Comparison of ENCODE assay signal across 11 cellular contexts in genomic region chr3:52005571-52005986, GRCh38. TPM values are rescaled to one million over a fixed set of nuclear protein-coding genes. Genes with fewer than 3 reads are reported as not detected.
A peak's percentile ranks its signal among the peaks of the same experiment; 100 is the strongest.
DNase-seq lines count a peak whose midpoint lies in the region; ATAC-seq and TF ChIP-seq lines count a peak whose summit lies in the region.
"Had no signal": no experiment of that assay in that cellular context is flagged by ENCODE, and none has a peak within 500 bp of the region (broad histone marks: within the 10 kb centered on the region; RNA-seq: fewer than 3 reads in every experiment).

No MANE protein-coding gene starts in this region.

- H3K36me3 ChIP-seq in thoracic aorta, result no peaks in the 10 kb centered on the region
- H3K36me3 ChIP-seq in MG63, result no peaks in the 10 kb centered on the region

- H3K27me3 ChIP-seq in thoracic aorta (replicated peaks; ENCODE audit: insufficient read depth) (no peaks in the 10 kb centered on the region), MG63 (no peaks in the 10 kb centered on the region)

- H3K9me3 ChIP-seq in thoracic aorta (no peaks in the 10 kb centered on the region), MG63 (no peaks in the 10 kb centered on the region)

- TF ChIP-seq CTCF in thoracic aorta (IDR thresholded peaks at IDR 0.05), result no peak

- DNase-seq in NCI-H2081 (lab: John Stamatoyannopoulos, UW) (peak; percentile 35 to 61), NCI-H2081 treated with DMSO at 0.1 percent for 48 hours (lab: John Stamatoyannopoulos, UW) (no peak), amygdala (lab: John Stamatoyannopoulos, UW) (peak in 29 of 56 donors; percentile 18 to 65 (median 42)), iris pigment epithelial cell (ENCODE audit: low read depth) (peak; percentile 41), thoracic aorta (ENCODE audit: low spot score) (no peak), NCI-H1048 (lab: John Stamatoyannopoulos, UW) (no peak), MG63 (no peak)
- DNase-seq: ACHN; activated B cell treated with CpG ODN at 0.5 μM for 24 hours; stimulated activated naive CD4-positive, alpha-beta T cell treated with Interleukin-2 at 50 U/mL for 16 hours had no signal

- ATAC-seq in thoracic aorta (ENCODE audit: insufficient number of reproducible peaks, low FRiP score, low read depth) (no peak), GM18909 (IDR thresholded peaks at IDR 0.05; ENCODE audit: poor library complexity, unreplicated experiment) (no peak)

- H3K4me1 ChIP-seq in thoracic aorta (ENCODE audit: control insufficient read depth in 1 of 2, low read depth in 2 of 2), result peaks cover 9 to 22% of the 10 kb centered on the region in 2 donors

- peak overlapping the region in 1 of 2 donors; percentile 10 for H3K27ac ChIP-seq in thoracic aorta

- H3K4me3 ChIP-seq in thoracic aorta (peak overlapping the region; percentile 30), MG63 (no peak overlapping the region)

RNA-seq across cellular contexts. Expression of gene RPL29, which starts 9.9 kb away (rescaled TPM):
- 100 to 1,000 TPM; 642 to 718 TPM for total RNA-seq in thoracic aorta
- total RNA-seq in MG63 (2014; rRNA removed; shearing (Covaris generic); ENCODE audit: low replicate concordance), result 598 and 1,092 TPM in 2 replicates

RNA-seq across cellular contexts. Expression of gene ACY1, which starts 22.2 kb away (rescaled TPM):
- total RNA-seq in thoracic aorta, result 10 to 100 TPM in 1 of 2 donors, 1 to 10 TPM in 1; 6.1 to 12.3 TPM
- total RNA-seq in MG63 (2014; rRNA removed; shearing (Covaris generic); ENCODE audit: low replicate concordance), result 17.2 and 46.4 TPM in 2 replicates

RNA-seq across cellular contexts. Expression of gene ABHD14A, which starts 30.7 kb away (rescaled TPM):
- 10 to 100 TPM in 1 of 2 donors, 1 to 10 TPM in 1; 9.7 to 24.0 TPM for total RNA-seq in thoracic aorta
- total RNA-seq in MG63 (2014; rRNA removed; shearing (Covaris generic); ENCODE audit: low replicate concordance), result 6.5 TPM in 1 of 2 replicates, not detected in the other

RNA-seq across cellular contexts. Expression of gene ABHD14B, which starts 31.7 kb away (rescaled TPM):
- 10 to 100 TPM; 28.6 to 55.2 TPM for total RNA-seq in thoracic aorta
- 10.0 and 15.6 TPM in 2 replicates for total RNA-seq in MG63 (2014; rRNA removed; shearing (Covaris generic); ENCODE audit: low replicate concordance)

RNA-seq across cellular contexts. Expression of gene PCBP4, which starts 38.3 kb away (rescaled TPM):
- 100 to 1,000 TPM; 127 to 144 TPM for total RNA-seq in thoracic aorta
- total RNA-seq in MG63 (2014; rRNA removed; shearing (Covaris generic); ENCODE audit: low replicate concordance), result 24.8 and 28.1 TPM in 2 replicates

Comparison
In these comparisons a context has a peak if more than half of its experiments do, and no peak if none do; other contexts are left out.
1. DNase-seq: peak in NCI-H2081 (2 of 2), amygdala (29 of 56) and iris pigment epithelial cell (single experiment); none in NCI-H2081 treated with DMSO at 0.1 percent for 48 hours (single experiment), thoracic aorta (single experiment), NCI-H1048 (single experiment) and MG63 (single experiment).